ENCODE assay signal across 29 cellular contexts in the genomic region with DNA sequence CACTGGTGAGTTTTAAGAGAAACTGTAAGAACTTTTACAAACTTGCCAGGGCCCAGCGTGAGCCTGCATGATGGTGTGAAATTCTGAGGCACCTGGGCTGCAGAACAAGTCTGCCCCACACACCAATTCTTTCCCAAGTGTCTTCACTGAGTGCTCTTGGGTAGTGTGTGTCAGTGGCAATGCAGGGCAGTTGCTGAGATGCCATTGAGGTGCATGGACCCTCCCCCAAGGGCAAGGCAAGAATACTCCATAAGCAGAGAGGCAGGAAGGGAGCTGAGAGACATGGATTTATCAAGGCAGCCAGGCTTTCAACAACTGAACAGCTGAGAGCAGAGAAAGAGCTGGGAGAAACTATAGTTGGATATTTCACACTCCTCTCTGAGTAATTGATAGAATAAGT.
"Had no signal": no experiment of that assay in that cellular context is flagged by ENCODE, and none has a peak within 500 bp of the region (broad histone marks: within the 10 kb centered on the region; RNA-seq: fewer than 3 reads in every experiment).

No MANE protein-coding gene starts in this region.

- H3K27ac Mint-ChIP-seq: mesothelial cell of epicardium; natural killer cell; nephron progenitor cell; stimulated activated naive B cell treated with anti-CD40 and anti-IgM and Interleukin-4, amounts not matched to agents 10 μg/mL and 1 μg/mL and 100 μg/mL, for 72 hours had no signal

- H3K9me3 ChIP-seq: left lung, lower lobe of right lung, prostate gland, stomach, testis, thyroid gland, transverse colon, upper lobe of right lung had no signal

- H3K4me3 ChIP-seq: hepatocyte, left lung, lower lobe of right lung, pancreas, prostate gland, skin epidermis, stomach, testis, thyroid gland, transverse colon, upper lobe of right lung had no signal

- H3K27me3 ChIP-seq: hepatocyte, left lung, pancreas, stomach, testis, thyroid gland, transverse colon, upper lobe of right lung had no signal

- H2AFZ ChIP-seq: hepatocyte had no signal

- DNase-seq: kidney; left colon; left lung; lower lobe of right lung; mammary epithelial cell; mesenchymal stem cell; naive B cell; natural killer cell; nephron progenitor cell; nucleus accumbens; pancreas; retina; right cardiac atrium; stimulated activated CD4-positive, alpha-beta T cell treated with anti-CD3 and anti-CD28 coated beads, Interleukin-12 subunit alpha, Interleukin-12 subunit beta, amount 100 ng/mL, for 4 hours; stimulated activated CD4-positive, alpha-beta T cell treated with anti-CD3 and anti-CD28 coated beads, Interleukin-15, amount 100 ng/mL, for 24 hours; stimulated activated CD4-positive, alpha-beta T cell treated with anti-CD3 and anti-CD28 coated beads, Interleukin-2, amount 100 ng/mL, for 24 hours; stimulated activated CD4-positive, alpha-beta T cell treated with anti-CD3 and anti-CD28 coated beads, Interleukin-4, amount 100 ng/mL, for 1 hour; stimulated activated naive B cell treated with anti-CD40 and anti-IgM and Interleukin-4, amounts not matched to agents 10 μg/mL and 1 μg/mL and 100 μg/mL, for 72 hours; stimulated activated naive CD8-positive, alpha-beta T cell treated with anti-CD3 and anti-CD28 coated beads, Interleukin-15, Interleukin-2, amounts not matched to agents 100 U/mL and 50 U/mL, for 24 hours; stomach; testis; transverse colon; upper lobe of right lung had no signal

- H3K4me1 Mint-ChIP-seq: mesothelial cell of epicardium; naive B cell; natural killer cell; stimulated activated naive B cell treated with anti-CD40 and anti-IgM and Interleukin-4, amounts not matched to agents 10 μg/mL and 1 μg/mL and 100 μg/mL, for 72 hours had no signal

- H3K79me2 ChIP-seq: hepatocyte had no signal

- H3K36me3 ChIP-seq: left lung, lower lobe of right lung, pancreas, prostate gland, stomach, thyroid gland, transverse colon, upper lobe of right lung had no signal

- H3K36me3 Mint-ChIP-seq: mesothelial cell of epicardium; naive B cell; natural killer cell; stimulated activated naive B cell treated with anti-CD40 and anti-IgM and Interleukin-4, amounts not matched to agents 10 μg/mL and 1 μg/mL and 100 μg/mL, for 72 hours had no signal

- H3K27ac ChIP-seq: hepatocyte, left lung, lower lobe of right lung, pancreas, prostate gland, skin epidermis, stomach, testis, thyroid gland, transverse colon, upper lobe of right lung had no signal

- H3K4me1 ChIP-seq: left lung, lower lobe of right lung, pancreas, prostate gland, stomach, testis, transverse colon, upper lobe of right lung had no signal

- H3K4me2 ChIP-seq: hepatocyte had no signal

- H3K9me3 Mint-ChIP-seq: mesothelial cell of epicardium; nephron progenitor cell; stimulated activated naive B cell treated with anti-CD40 and anti-IgM and Interleukin-4, amounts not matched to agents 10 μg/mL and 1 μg/mL and 100 μg/mL, for 72 hours had no signal

- ATAC-seq: left colon; left lung; lower lobe of right lung; natural killer cell; pancreas; right cardiac atrium; sciatic nerve; stimulated activated naive B cell treated with anti-CD40 and anti-IgM and Interleukin-4, amounts not matched to agents 10 μg/mL and 1 μg/mL and 100 μg/mL, for 72 hours; stimulated activated naive CD8-positive, alpha-beta T cell treated with anti-CD3 and anti-CD28 coated beads, Interleukin-15, Interleukin-2, amounts not matched to agents 100 U/mL and 50 U/mL, for 24 hours; upper lobe of right lung had no signal

- H3K4me3 Mint-ChIP-seq: mesothelial cell of epicardium; naive B cell; natural killer cell; nephron progenitor cell; stimulated activated naive B cell treated with anti-CD40 and anti-IgM and Interleukin-4, amounts not matched to agents 10 μg/mL and 1 μg/mL and 100 μg/mL, for 72 hours had no signal
